ENCODE assay signal across 8 cellular contexts in the genomic region with DNA sequence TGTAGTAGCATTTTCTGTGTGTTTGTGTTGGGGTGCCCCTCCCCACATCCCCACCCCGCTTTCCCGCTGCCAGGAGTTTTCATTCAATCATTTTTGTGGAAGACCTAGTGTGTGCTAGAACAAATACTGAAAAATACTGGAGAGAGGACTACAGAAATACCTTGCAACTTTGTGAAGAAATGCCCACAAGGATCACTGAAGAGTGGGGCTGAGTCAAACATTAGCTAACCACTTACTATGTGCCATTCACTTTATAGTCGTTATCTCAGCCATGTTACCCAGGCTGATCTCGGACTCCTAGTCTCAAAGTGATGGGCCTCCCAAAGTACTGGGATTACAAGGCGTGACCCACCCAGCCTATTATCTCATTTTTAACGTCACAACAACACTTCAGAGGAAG. TPM values are rescaled to one million over a fixed set of nuclear protein-coding genes. Genes with fewer than 3 reads are reported as not detected.
A peak's percentile ranks its signal among the peaks of the same experiment; 100 is the strongest.
DNase-seq lines count a peak whose midpoint lies in the region; FAIRE-seq and TF ChIP-seq lines count a peak whose summit lies in the region.

No MANE protein-coding gene starts in this region.

- intact Hi-C loops in A673 (cut with micrococcal nuclease; ENCODE audit: unreplicated experiment), result loop anchor here (5.0 kb wide), 1 partner anchor 99 kb away; no protein-coding TSS in a partner anchor

- H3K36me3 ChIP-seq in A673 (ENCODE audit: insufficient read depth, low read length, poor library complexity, severe bottlenecking) (no peaks in the 10 kb centered on the region), HEK293 (ENCODE audit: control insufficient read depth in 2 of 2, insufficient read depth in 1 of 2, low read length in 2 of 2) (peaks cover 0 to 12% of the 10 kb centered on the region in 2 experiments; a peak in 1 of 3 replicates), mesodermal cell (ENCODE audit: control insufficient read depth, insufficient read depth, low read length) (peaks cover 15% of the 10 kb centered on the region)

- CTCF ChIA-PET in A673 (lab: Charles Lee) (interaction anchor here (1.3 to 3.2 kb wide), 2 partner anchors 13 to 23 kb away, joined by 10 to 19 read pairs; no protein-coding TSS in a partner anchor), HEK293 (lab: Yijun Ruan, JAX) (interaction anchor here (0.6 to 7.5 kb wide), 8 partner anchors 9 to 175 kb away, joined by 3 to 53 read pairs (median 8); partner anchors contain the start of genes RHEBL1 and TUBA1B)

- no peaks in the 10 kb centered on the region for H3K9me3 ChIP-seq in A673 (ENCODE audit: low read depth, low read length, poor library complexity, severe bottlenecking)
- H3K9me3 ChIP-seq in HEK293 (ENCODE audit: control insufficient read depth, insufficient read depth, low read depth, low read length), result no peaks in the 10 kb centered on the region
- no peaks in the 10 kb centered on the region for H3K9me3 ChIP-seq in mesodermal cell (ENCODE audit: control insufficient read depth, low read length)

- H3K4me3 ChIP-seq in A673 (ENCODE audit: low read depth, low read length, poor library complexity, severe bottlenecking) (peak overlapping the region; percentile 95), HEK293 (ENCODE audit: low read depth, low read length) (peak overlapping the region; percentile 30), astrocyte of the spinal cord (ENCODE audit: low read depth, low read length) (peak overlapping the region; percentile 94), mesodermal cell (ENCODE audit: extremely low read depth, insufficient read depth, low read length, poor library complexity, severe bottlenecking) (peak overlapping the region; percentile 100)

- no peak for FAIRE-seq in GM19239 (lab: Jason Lieb, UNC)

- TF ChIP-seq CTCF in A673 (conservative IDR thresholded peaks at IDR 0.05; ENCODE audit: low read depth, low read length), result no peak
- TF ChIP-seq CTCF in HEK293 (tag by site-specific recombination; IDR thresholded peaks at IDR 0.05), result no peak
- no peak for TF ChIP-seq CTCF in astrocyte of the spinal cord (IDR thresholded peaks at IDR 0.05; ENCODE audit: low read depth, low read length)

- WGBS in mesodermal cell (ENCODE audit: insufficient coverage in 2 of 2), 2 experiments, result 61 to 68% methylated on average over 2 to 5 of the region's 6 CpGs

- DNase-seq in A673 (ENCODE audit: low spot score) (no peak), astrocyte of the spinal cord (ENCODE audit: low read depth, low spot score) (no peak), NCI-H446 treated with DMSO at 0.1 percent for 48 hours (lab: John Stamatoyannopoulos, UW) (no peak), midbrain (lab: John Stamatoyannopoulos, UW) (no peak), GM19239 (ENCODE audit: insufficient read length, low spot score) (no peak), OCI-M2 (lab: John Stamatoyannopoulos, UW; ENCODE audit: unreplicated experiment) (no peak)

- in situ Hi-C loops in astrocyte of the spinal cord (cut with HindIII; ENCODE audit: low sequenced_read_pairs), result no loop called here

- H3K27me3 ChIP-seq in A673 (replicated peaks; ENCODE audit: insufficient read depth, low read depth, low read length, poor library complexity), result no peaks in the 10 kb centered on the region

- POLR2A ChIA-PET in A673 (lab: Charles Lee; ENCODE audit: low non-redundant PET), result no interaction called here
- POLR2A ChIA-PET in HEK293 (lab: Yijun Ruan, JAX), result interaction anchor here (0.5 to 4.3 kb wide), 14 partner anchors 9 to 142 kb away, joined by 3 to 75 read pairs (median 5); partner anchors contain the start of genes DHH, RHEBL1, TUBA1A and TUBA1B

- peak overlapping the region; percentile 57 for H3K27ac ChIP-seq in A673 (ENCODE audit: low read depth, low read length, poor library complexity, severe bottlenecking)
- peak overlapping the region; percentile 33; the same call in 1 of the 2 replicates for H3K27ac ChIP-seq in HEK293 (ENCODE audit: extremely low read depth, low read depth, low read length)
- H3K27ac ChIP-seq in mesodermal cell (ENCODE audit: low read depth, low read length, severe bottlenecking), result no peak overlapping the region

- peaks cover 8% of the 10 kb centered on the region for H3K4me1 ChIP-seq in A673 (ENCODE audit: insufficient read depth, low read length, poor library complexity, severe bottlenecking)
- peaks cover 10% of the 10 kb centered on the region for H3K4me1 ChIP-seq in HEK293 (ENCODE audit: control insufficient read depth, insufficient read depth, low read length)
- no peaks in the 10 kb centered on the region for H3K4me1 ChIP-seq in mesodermal cell (ENCODE audit: control insufficient read depth, insufficient read depth, low read length, poor library complexity, severe bottlenecking)

- no TSS peak for BruUV-seq in A673 (replicated peaks; lab: Mats Ljungman, UMichigan)

TF ChIP-seq in HEK293, 187 proteins besides CTCF, POLR2A, EP300 and RAD21:
- TF ChIP-seq ZNF19 (tag by site-specific recombination; IDR thresholded peaks at IDR 0.05; ENCODE audit: low read depth) (no peak), ZNF664 (tag by site-specific recombination; IDR thresholded peaks at IDR 0.05) (peak; percentile 98), ZNF596 (tag by site-specific recombination; IDR thresholded peaks at IDR 0.05) (0 out of 2 replicates have a peak, but pooled peaks have one; percentile 27), ZNF280D (tag by site-specific recombination; IDR thresholded peaks at IDR 0.05) (peak; percentile 5; the same call in 1 of the 2 replicates), PRDM1 (tag by site-specific recombination; IDR thresholded peaks at IDR 0.05) (peak; percentile 39; the same call in 1 of the 2 replicates), ZNF391 (tag by site-specific recombination; IDR thresholded peaks at IDR 0.05; ENCODE audit: borderline replicate concordance, low read depth) (no peak)

RNA-seq across cellular contexts. Expression of gene LMBR1L, which starts 0.6 kb away (rescaled TPM):
- total RNA-seq in A673 (2021), result 47.2 and 55.7 TPM in 2 replicates
- 84.0 TPM for polyA plus RNA-seq in mesodermal cell (2013, experiment 1 of 2)
- 67.7 TPM for polyA plus RNA-seq in mesodermal cell (2013, experiment 2 of 2)

RNA-seq across cellular contexts. Expression of gene DHH, which starts 16.6 kb away (rescaled TPM):
- 0.22 and 0.39 TPM in 2 replicates for total RNA-seq in A673 (2021)
- 0.11 TPM for polyA plus RNA-seq in mesodermal cell (2013, experiment 1 of 2)
- 0.25 TPM for polyA plus RNA-seq in mesodermal cell (2013, experiment 2 of 2)

RNA-seq across cellular contexts. Expression of gene TUBA1B, which starts 20.0 kb away (rescaled TPM):
- 3,473 and 3,645 TPM in 2 replicates for total RNA-seq in A673 (2021)
- polyA plus RNA-seq in mesodermal cell (2013, experiment 1 of 2), result 2,326 TPM
- 2,085 TPM for polyA plus RNA-seq in mesodermal cell (2013, experiment 2 of 2)

RNA-seq across cellular contexts. Expression of gene RHEBL1, which starts 41.4 kb away (rescaled TPM):
- 1.3 and 1.6 TPM in 2 replicates for total RNA-seq in A673 (2021)
- polyA plus RNA-seq in mesodermal cell (2013, experiment 1 of 2), result 4.6 TPM
- polyA plus RNA-seq in mesodermal cell (2013, experiment 2 of 2), result 4.5 TPM

RNA-seq across cellular contexts. Expression of gene KMT2D, which starts 50.6 kb away (rescaled TPM):
- total RNA-seq in A673 (2021), result 121 and 138 TPM in 2 replicates
- polyA plus RNA-seq in mesodermal cell (2013, experiment 1 of 2), result 37.0 TPM
- polyA plus RNA-seq in mesodermal cell (2013, experiment 2 of 2), result 20.3 TPM

Comparison
In these comparisons a context has a peak if more than half of its experiments do, and no peak if none do; other contexts are left out.
1. H3K4me3 ChIP-seq: peak in every context shown above with its lines; median percentile 100 in mesodermal cell; 95 in A673; 94 in astrocyte of the spinal cord; 30 in HEK293.